26 cellular contexts compared by ENCODE assay signal in genomic region chr12:117674763-117675162, GRCh38.
"Had no signal": no experiment of that assay in that cellular context is flagged by ENCODE, and none has a peak within 500 bp of the region (broad histone marks: within the 10 kb centered on the region; RNA-seq: fewer than 3 reads in every experiment).

No MANE protein-coding gene starts in this region.

- FAIRE-seq: colon, islet of Langerhans, keratinocyte had no signal

- H3K27ac ChIP-seq: coronary artery, dorsolateral prefrontal cortex, epithelial cell of prostate, esophagus squamous epithelium, gastrocnemius medialis, heart right ventricle, left lung, lower lobe of right lung had no signal

- H3K27ac Mint-ChIP-seq: naive B cell; naive thymus-derived CD8-positive, alpha-beta T cell had no signal

- H3K36me3 Mint-ChIP-seq: naive B cell; naive thymus-derived CD8-positive, alpha-beta T cell had no signal

- H3K27me3 ChIP-seq: esophagus squamous epithelium, gastrocnemius medialis, left lung had no signal

- H3K9me3 ChIP-seq: esophagus squamous epithelium, gastrocnemius medialis, left lung, lower lobe of right lung, mucosa of descending colon had no signal

- H3K4me1 Mint-ChIP-seq: naive B cell; naive thymus-derived CD8-positive, alpha-beta T cell had no signal

- H3K4me3 Mint-ChIP-seq: naive B cell; naive thymus-derived CD8-positive, alpha-beta T cell had no signal

- DNase-seq: dorsolateral prefrontal cortex; effector CD4-positive, alpha-beta T cell; effector memory CD4-positive, alpha-beta T cell; erythroblast; esophagus squamous epithelium; foreskin melanocyte; gastrocnemius medialis; glutamatergic neuron; head of caudate nucleus; heart right ventricle; hippocampal formation; left cardiac atrium; left lung; left ventricle myocardium superior; lower lobe of right lung; mesendoderm; midbrain; mucosa of descending colon; naive B cell; naive thymus-derived CD8-positive, alpha-beta T cell had no signal

- H3K4me3 ChIP-seq: coronary artery, dorsolateral prefrontal cortex, esophagus squamous epithelium, gastrocnemius medialis, heart right ventricle, left lung, lower lobe of right lung, mucosa of descending colon had no signal

- H3K4me1 ChIP-seq: esophagus squamous epithelium, gastrocnemius medialis, heart right ventricle, left lung, lower lobe of right lung had no signal

- H3K36me3 ChIP-seq: esophagus squamous epithelium, gastrocnemius medialis, heart right ventricle, left lung, lower lobe of right lung had no signal

- ATAC-seq: esophagus mucosa; gastrocnemius medialis; heart right ventricle; left cardiac atrium; left lung; left ventricle myocardium superior; lower lobe of right lung; mucosa of descending colon; naive thymus-derived CD8-positive, alpha-beta T cell had no signal
